In the genomic region with DNA sequence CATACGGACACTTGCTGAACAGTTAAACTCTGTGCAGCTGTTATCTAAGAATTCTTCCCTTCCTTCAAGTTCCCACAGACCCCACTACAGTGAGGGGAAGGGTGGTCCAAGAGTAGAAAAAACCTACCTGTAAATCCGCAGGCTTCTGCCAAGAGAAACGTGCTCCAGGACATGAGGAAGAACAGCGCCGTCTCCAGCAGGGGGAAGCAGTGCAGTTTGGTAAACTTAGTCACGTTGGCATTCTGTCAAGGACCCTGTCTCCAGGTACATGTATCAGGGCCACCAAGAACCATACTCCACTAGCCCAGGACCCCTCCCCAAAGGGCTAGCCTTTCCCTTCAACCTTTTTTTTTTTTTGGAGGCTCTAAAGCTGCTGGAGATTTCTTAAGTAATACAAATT, we compare ENCODE assay signal across 9 cellular contexts.
DNase-seq lines count a peak whose midpoint lies in the region; ATAC-seq and TF ChIP-seq lines count a peak whose summit lies in the region.
"Had no signal": no experiment of that assay in that cellular context is flagged by ENCODE, and none has a peak within 500 bp of the region (broad histone marks: within the 10 kb centered on the region; RNA-seq: fewer than 3 reads in every experiment).

No MANE protein-coding gene starts in this region.

- H3K27me3 ChIP-seq in breast epithelium: peaks cover 0 to 18% of the 10 kb centered on the region in 2 donors

- no peak overlapping the region for H3K27ac Mint-ChIP-seq in MCF 10A (ENCODE audit: low read depth, unreplicated experiment)

- H3K4me3 ChIP-seq in breast epithelium (no peak overlapping the region), LNCaP clone FGC (ENCODE audit: low read depth, low read length) (no peak overlapping the region)

- ATAC-seq in GM19455 (IDR thresholded peaks at IDR 0.05; ENCODE audit: unreplicated experiment): no peak

- DNase-seq in MCF 10A (ENCODE audit: unreplicated experiment) (peak; percentile 51), breast epithelium (ENCODE audit: low spot score in 2 of 2) (no peak), LNCaP clone FGC (ENCODE audit: low read depth) (no peak), dermis blood vessel endothelial cell (peak; percentile 70), glomerular visceral epithelial cell (ENCODE audit: extremely low spot score) (no peak), kidney glomerular epithelial cell (lab: John Stamatoyannopoulos, UW) (no peak), substantia nigra (lab: John Stamatoyannopoulos, UW) (no peak)
- DNase-seq: T-helper 9 cell had no signal

- H3K27me3 Mint-ChIP-seq in MCF 10A (ENCODE audit: insufficient read depth, unreplicated experiment): peaks cover 10% of the 10 kb centered on the region

- POLR2A ChIA-PET in MCF 10A (lab: Yijun Ruan, JAX): interaction anchor here (0.9 to 1.2 kb wide), 2 partner anchors 105 to 139 kb away, joined by 3 read pairs; no protein-coding TSS in a partner anchor

- TF ChIP-seq CTCF in MCF 10A (IDR thresholded peaks at IDR 0.05; ENCODE audit: unreplicated experiment) (peak; percentile 38), breast epithelium (IDR thresholded peaks at IDR 0.05) (peak in 1 of 3 donors; percentile 17), LNCaP clone FGC (IDR thresholded peaks at IDR 0.05; ENCODE audit: control insufficient read depth, extremely low read depth, insufficient read depth) (peak; percentile 48)

- H3K4me1 Mint-ChIP-seq in MCF 10A (ENCODE audit: insufficient read depth, unreplicated experiment): no peaks in the 10 kb centered on the region

- no peaks in the 10 kb centered on the region for H3K9me3 Mint-ChIP-seq in MCF 10A (ENCODE audit: unreplicated experiment)

- no peak overlapping the region for H3K4me3 Mint-ChIP-seq in MCF 10A (ENCODE audit: unreplicated experiment)

- CTCF ChIA-PET in MCF 10A (lab: Yijun Ruan, JAX): interaction anchor here (0.6 to 1.4 kb wide), 10 partner anchors 9 to 444 kb away, joined by 3 to 6 read pairs (median 4); a partner anchor contains a TSS

- no peaks in the 10 kb centered on the region for H3K36me3 ChIP-seq in breast epithelium

- H3K4me1 ChIP-seq in breast epithelium: no peaks in the 10 kb centered on the region

- no peak overlapping the region for H3K27ac ChIP-seq in breast epithelium
- no peak overlapping the region for H3K27ac ChIP-seq in substantia nigra (ENCODE audit: low read depth, low read length, poor library complexity, severe bottlenecking)

- H3K9me3 ChIP-seq in breast epithelium: no peaks in the 10 kb centered on the region

- intact Hi-C loops in MCF 10A (cut with micrococcal nuclease) (loop anchor here (5.0 kb wide), 1 partner anchor 104 kb away; a partner anchor contains a TSS), breast epithelium (cut with DNase I; ENCODE audit: low total_unique reads) (no loop called here)

- peaks cover 6% of the 10 kb centered on the region for H3K36me3 Mint-ChIP-seq in MCF 10A (ENCODE audit: insufficient read depth, unreplicated experiment)

- TF ChIP-seq POLR2A in breast epithelium (IDR thresholded peaks at IDR 0.05): no peak

- no TSS peak for BruUV-seq in MCF 10A (replicated peaks; lab: Mats Ljungman, UMichigan)

Comparison
In these comparisons a context has a peak if more than half of its experiments do, and no peak if none do; other contexts are left out.
1. DNase-seq: peak in MCF 10A (single experiment) and dermis blood vessel endothelial cell (single experiment); none in breast epithelium (0 of 2), LNCaP clone FGC (single experiment), glomerular visceral epithelial cell (single experiment), kidney glomerular epithelial cell (single experiment) and substantia nigra (0 of 49).